9 cellular contexts compared by ENCODE assay signal in genomic region chr12:57428965-57429364, GRCh38. TPM values are rescaled to one million over a fixed set of nuclear protein-coding genes. Genes with fewer than 3 reads are reported as not detected.
DNase-seq lines count a peak whose midpoint lies in the region; ATAC-seq and TF ChIP-seq lines count a peak whose summit lies in the region.
"Had no signal": no experiment of that assay in that cellular context is flagged by ENCODE, and none has a peak within 500 bp of the region (broad histone marks: within the 10 kb centered on the region; RNA-seq: fewer than 3 reads in every experiment).

No MANE protein-coding gene starts in this region.

- H3K4me1 Mint-ChIP-seq in activated T-cell treated with anti-CD3 and anti-CD28 coated beads, Interleukin-2, amount 50 U/mL, for 72 hours (ENCODE audit: low read depth), result peaks cover 36% of the 10 kb centered on the region
- H3K4me1 Mint-ChIP-seq in glutamatergic neuron (ENCODE audit: low read depth, unreplicated experiment), result peaks cover 5% of the 10 kb centered on the region
- peaks cover 23 to 43% of the 10 kb centered on the region in 2 donors for H3K4me1 Mint-ChIP-seq in stimulated activated naive B cell treated with anti-CD40 and anti-IgM and Interleukin-4, amounts not matched to agents 10 μg/mL and 1 μg/mL and 100 μg/mL, for 72 hours

- no peak for TF ChIP-seq CTCF in glutamatergic neuron (IDR thresholded peaks at IDR 0.05; ENCODE audit: partially characterized antibody, unreplicated experiment)

- no peak for ATAC-seq in activated T-cell treated with anti-CD3 and anti-CD28 coated beads, Interleukin-2, amount 50 U/mL, for 72 hours (replicated peaks in 1 of 2)
- no peak for ATAC-seq in stimulated activated naive B cell treated with anti-CD40 and anti-IgM and Interleukin-4, amounts not matched to agents 10 μg/mL and 1 μg/mL and 100 μg/mL, for 72 hours (replicated peaks)

- H3K4me3 Mint-ChIP-seq in activated T-cell treated with anti-CD3 and anti-CD28 coated beads, Interleukin-2, amount 50 U/mL, for 72 hours, result peak overlapping the region; percentile 85 to 89
- H3K4me3 Mint-ChIP-seq in glutamatergic neuron (ENCODE audit: unreplicated experiment), result peak overlapping the region; percentile 50
- peak overlapping the region; percentile 81 to 89 for H3K4me3 Mint-ChIP-seq in stimulated activated naive B cell treated with anti-CD40 and anti-IgM and Interleukin-4, amounts not matched to agents 10 μg/mL and 1 μg/mL and 100 μg/mL, for 72 hours

- peak overlapping the region; percentile 82 for H3K27ac ChIP-seq in SK-N-MC

- no peaks in the 10 kb centered on the region for H3K27me3 Mint-ChIP-seq in activated T-cell treated with anti-CD3 and anti-CD28 coated beads, Interleukin-2, amount 50 U/mL, for 72 hours (ENCODE audit: low read depth)
- H3K27me3 Mint-ChIP-seq in glutamatergic neuron (ENCODE audit: unreplicated experiment), result peaks cover 6% of the 10 kb centered on the region
- H3K27me3 Mint-ChIP-seq in stimulated activated naive B cell treated with anti-CD40 and anti-IgM and Interleukin-4, amounts not matched to agents 10 μg/mL and 1 μg/mL and 100 μg/mL, for 72 hours, result no peaks in the 10 kb centered on the region

- peaks cover 5% of the 10 kb centered on the region; the same call in 1 of the 2 replicates for H3K36me3 ChIP-seq in SK-N-MC (ENCODE audit: insufficient read depth, low read length)
- no peaks in the 10 kb centered on the region; the same call in 1 of the 2 replicates for H3K36me3 ChIP-seq in H7 (replicated peaks; ENCODE audit: control insufficient read depth, insufficient read depth, low read length)

- H3K27ac Mint-ChIP-seq in activated T-cell treated with anti-CD3 and anti-CD28 coated beads, Interleukin-2, amount 50 U/mL, for 72 hours, result peak overlapping the region; percentile 98
- H3K27ac Mint-ChIP-seq in glutamatergic neuron (ENCODE audit: unreplicated experiment), result no peak overlapping the region
- H3K27ac Mint-ChIP-seq in stimulated activated naive B cell treated with anti-CD40 and anti-IgM and Interleukin-4, amounts not matched to agents 10 μg/mL and 1 μg/mL and 100 μg/mL, for 72 hours, result peak overlapping the region; percentile 97

- no peak for DNase-seq in activated T-cell treated with anti-CD3 and anti-CD28 coated beads, Interleukin-2, amount 50 U/mL, for 72 hours
- no peak for DNase-seq in activated T-cell treated with anti-CD3 and anti-CD28 coated beads, Interleukin-2, amount 50 U/mL, for 48 hours
- no peak for DNase-seq in SK-N-MC (ENCODE audit: low read depth, low spot score)
- DNase-seq in glutamatergic neuron, result no peak
- no peak for DNase-seq in stimulated activated naive B cell treated with anti-CD40 and anti-IgM and Interleukin-4, amounts not matched to agents 10 μg/mL and 1 μg/mL and 100 μg/mL, for 72 hours
- no peak for DNase-seq in amniotic stem cell (lab: John Stamatoyannopoulos, UW)
- no peak for DNase-seq in NCI-H2081 treated with DMSO at 0.1 percent for 48 hours (lab: John Stamatoyannopoulos, UW)
- DNase-seq in H7, result no peak
- DNase-seq: NCI-H2107 had no signal

- H3K4me3 ChIP-seq in SK-N-MC, result peak overlapping the region; percentile 98
- no peak overlapping the region for H3K4me3 ChIP-seq in H7 (ENCODE audit: insufficient read depth, low read depth, low read length)

- no peaks in the 10 kb centered on the region for H3K27me3 ChIP-seq in H7 (ENCODE audit: control insufficient read depth, insufficient read depth, low read length)

- no peaks in the 10 kb centered on the region for H3K9me3 ChIP-seq in SK-N-MC (ENCODE audit: low read depth, low read length)

- peak overlapping the region; percentile 89 for H3K9ac ChIP-seq in SK-N-MC (ENCODE audit: insufficient read length)

- no peaks in the 10 kb centered on the region for H3K9me3 Mint-ChIP-seq in activated T-cell treated with anti-CD3 and anti-CD28 coated beads, Interleukin-2, amount 50 U/mL, for 72 hours
- peaks cover 8% of the 10 kb centered on the region for H3K9me3 Mint-ChIP-seq in glutamatergic neuron (ENCODE audit: unreplicated experiment)
- H3K9me3 Mint-ChIP-seq in stimulated activated naive B cell treated with anti-CD40 and anti-IgM and Interleukin-4, amounts not matched to agents 10 μg/mL and 1 μg/mL and 100 μg/mL, for 72 hours, result no peaks in the 10 kb centered on the region

- H3K36me3 Mint-ChIP-seq in activated T-cell treated with anti-CD3 and anti-CD28 coated beads, Interleukin-2, amount 50 U/mL, for 72 hours (ENCODE audit: insufficient read depth in 2 of 2), result peaks cover 0 to 4% of the 10 kb centered on the region in 2 donors
- no peaks in the 10 kb centered on the region for H3K36me3 Mint-ChIP-seq in glutamatergic neuron (ENCODE audit: unreplicated experiment)
- peaks cover 6 to 29% of the 10 kb centered on the region in 2 donors for H3K36me3 Mint-ChIP-seq in stimulated activated naive B cell treated with anti-CD40 and anti-IgM and Interleukin-4, amounts not matched to agents 10 μg/mL and 1 μg/mL and 100 μg/mL, for 72 hours

RNA-seq across cellular contexts. Expression of gene R3HDM2, which starts 1.9 kb away (rescaled TPM):
- total RNA-seq in activated T-cell treated with anti-CD3 and anti-CD28 coated beads, Interleukin-2, amount 50 U/mL, for 72 hours, result 10 to 100 TPM; 78.9 to 79.1 TPM
- 106 TPM for total RNA-seq in glutamatergic neuron (ENCODE audit: unreplicated experiment)
- 26.5 and 34.0 TPM in 2 replicates for total RNA-seq in H7 (2014; rRNA removed; shearing (Covaris generic))

RNA-seq across cellular contexts. Expression of gene INHBC, which starts 5.6 kb away (rescaled TPM):
- not detected for total RNA-seq in activated T-cell treated with anti-CD3 and anti-CD28 coated beads, Interleukin-2, amount 50 U/mL, for 72 hours
- total RNA-seq in glutamatergic neuron (ENCODE audit: unreplicated experiment), result not detected
- total RNA-seq in H7 (2014; rRNA removed; shearing (Covaris generic)), result not detected in 2 replicates

RNA-seq across cellular contexts. Expression of gene INHBE, which starts 26.1 kb away (rescaled TPM):
- total RNA-seq in activated T-cell treated with anti-CD3 and anti-CD28 coated beads, Interleukin-2, amount 50 U/mL, for 72 hours, result 1 to 10 TPM; 3.8 to 4.8 TPM
- total RNA-seq in glutamatergic neuron (ENCODE audit: unreplicated experiment), result 18.0 TPM
- 9.6 and 10.4 TPM in 2 replicates for total RNA-seq in H7 (2014; rRNA removed; shearing (Covaris generic))

RNA-seq across cellular contexts. Expression of gene GLI1, which starts 30.6 kb away (rescaled TPM):
- 1 to 10 TPM in 1 of 2 donors, under 1 TPM in 1; 0.21 to 1.3 TPM for total RNA-seq in activated T-cell treated with anti-CD3 and anti-CD28 coated beads, Interleukin-2, amount 50 U/mL, for 72 hours
- 2.3 TPM for total RNA-seq in glutamatergic neuron (ENCODE audit: unreplicated experiment)
- 9.7 and 13.1 TPM in 2 replicates for total RNA-seq in H7 (2014; rRNA removed; shearing (Covaris generic))

RNA-seq across cellular contexts. Expression of gene ARHGAP9, which starts 50.7 kb away (rescaled TPM):
- total RNA-seq in activated T-cell treated with anti-CD3 and anti-CD28 coated beads, Interleukin-2, amount 50 U/mL, for 72 hours, result 100 to 1,000 TPM; 119 to 153 TPM
- 52.0 TPM for total RNA-seq in glutamatergic neuron (ENCODE audit: unreplicated experiment)
- 2.6 and 6.3 TPM in 2 replicates for total RNA-seq in H7 (2014; rRNA removed; shearing (Covaris generic))
